ENCODE assay signal across 22 cellular contexts in the genomic region with DNA sequence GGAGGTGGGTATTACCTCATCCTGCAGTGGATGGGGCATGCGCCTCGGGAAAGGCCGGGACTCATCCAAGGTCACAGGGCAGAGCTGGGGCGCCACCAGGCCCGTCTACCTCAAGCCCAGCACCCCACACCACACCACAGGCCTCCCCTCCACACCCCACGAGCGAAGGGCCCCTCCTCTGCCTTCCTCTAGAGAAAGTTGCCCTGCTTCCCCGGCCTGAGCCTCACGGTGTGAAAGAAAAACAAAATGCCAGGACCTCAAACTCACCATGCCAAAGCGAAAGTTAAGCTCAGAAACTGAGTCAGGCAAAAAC.
DNase-seq lines count a peak whose midpoint lies in the region; ATAC-seq and TF ChIP-seq lines count a peak whose summit lies in the region.
"Had no signal": no experiment of that assay in that cellular context is flagged by ENCODE, and none has a peak within 500 bp of the region (broad histone marks: within the 10 kb centered on the region; RNA-seq: fewer than 3 reads in every experiment).

No MANE protein-coding gene starts in this region.

- peaks cover 2 to 6% of the 10 kb centered on the region in 2 experiments; a peak in 3 of 5 replicates for H3K9me3 Mint-ChIP-seq in H9
- H3K9me3 Mint-ChIP-seq: activated naive CD4-positive, alpha-beta T cell treated with anti-CD3 and anti-CD28 coated beads, Interleukin-2, amount 10 ng/mL, durations not matched to agents 7 days and 5 days; activated T-cell treated with anti-CD3 and anti-CD28 coated beads, Interleukin-2, amount 50 U/mL, for 72 hours; central memory CD8-positive, alpha-beta T cell had no signal

- H3K56ac ChIP-seq in H9 (ENCODE audit: insufficient read length, low read depth, low read length) = no peak overlapping the region

- no peak overlapping the region for H3K4ac ChIP-seq in H9 (ENCODE audit: low read depth, low read length)

- DNase-seq in H9 (no peak), ecto neural progenitor cell (ENCODE audit: low spot score) (peak; percentile 46), right cardiac atrium (no peak), gastrocnemius medialis (no peak), vagina (ENCODE audit: extremely low spot score in 2 of 2) (no peak)
- DNase-seq: activated naive CD4-positive, alpha-beta T cell treated with anti-CD3 and anti-CD28 coated beads, Interleukin-2, amount 10 ng/mL, durations not matched to agents 7 days and 5 days; activated T-cell treated with anti-CD3 and anti-CD28 coated beads, Interleukin-2, amount 50 U/mL, for 72 hours; foreskin melanocyte; Karpas-422; NCI-H2029; NCI-H345; NCI-H82; stimulated activated CD4-positive, alpha-beta T cell treated with anti-CD3 and anti-CD28 coated beads, Interleukin-15, amount 100 ng/mL, for 24 hours; SW 1271; uterus had no signal

- H4K91ac ChIP-seq in H9 (ENCODE audit: insufficient read length, low read depth, low read length) = no peak overlapping the region

- H3K27ac Mint-ChIP-seq in H9 = peak overlapping the region in 2 of 3 experiments; percentile 62 to 64; a peak in 3 of 7 replicates
- H3K27ac Mint-ChIP-seq: activated naive CD4-positive, alpha-beta T cell treated with anti-CD3 and anti-CD28 coated beads, Interleukin-2, amount 10 ng/mL, durations not matched to agents 7 days and 5 days; activated T-cell treated with anti-CD3 and anti-CD28 coated beads, Interleukin-2, amount 50 U/mL, for 72 hours had no signal

- H3K18ac ChIP-seq in H9 (ENCODE audit: insufficient read length, low read depth, low read length) = no peak overlapping the region

- no peak overlapping the region for H3K27ac ChIP-seq in H9 (ENCODE audit: insufficient read length, low read depth, low read length)
- H3K27ac ChIP-seq in right cardiac atrium (ENCODE audit: low read length) = peak overlapping the region; percentile 59
- H3K27ac ChIP-seq in gastrocnemius medialis = peak overlapping the region; percentile 87 to 98 (median 92)
- no peak overlapping the region for H3K27ac ChIP-seq in vagina
- H3K27ac ChIP-seq: uterus had no signal

- TF ChIP-seq POLR2A in gastrocnemius medialis (IDR thresholded peaks at IDR 0.05) (no peak), vagina (IDR thresholded peaks at IDR 0.05) (no peak)

- H3K9me3 ChIP-seq in H9 (ENCODE audit: control insufficient read depth, low read depth, low read length) = no peaks in the 10 kb centered on the region
- no peaks in the 10 kb centered on the region for H3K9me3 ChIP-seq in right cardiac atrium (ENCODE audit: control insufficient read depth, low read length)
- H3K9me3 ChIP-seq in gastrocnemius medialis = no peaks in the 10 kb centered on the region
- H3K9me3 ChIP-seq in vagina = no peaks in the 10 kb centered on the region
- H3K9me3 ChIP-seq: uterus had no signal

- H3K14ac ChIP-seq in H9 (ENCODE audit: insufficient read depth, low read length) = no peak overlapping the region

- no peak overlapping the region for H2AK5ac ChIP-seq in H9 (ENCODE audit: insufficient read length, low read length)

- H2BK120ac ChIP-seq in H9 (ENCODE audit: low read depth, low read length, poor library complexity, severe bottlenecking) = no peak overlapping the region

- H3K23ac ChIP-seq in H9 (ENCODE audit: insufficient read length, low read depth, low read length) = no peak overlapping the region

- no peak overlapping the region for H3K4me2 ChIP-seq in H9 (ENCODE audit: insufficient read depth, insufficient read length, low read length)

- ATAC-seq in right cardiac atrium = peak; percentile 22 to 31
- ATAC-seq in gastrocnemius medialis = no peak
- no peak for ATAC-seq in GM18502 (IDR thresholded peaks at IDR 0.05; ENCODE audit: poor library complexity, unreplicated experiment)
- no peak for ATAC-seq in HG03135 (IDR thresholded peaks at IDR 0.05; ENCODE audit: unreplicated experiment)
- ATAC-seq: activated CD4-positive, CD25-positive, alpha-beta regulatory T cell treated with anti-CD3 and anti-CD28 coated beads, Interleukin-2, amount 50 U/mL, for 24 hours; activated T-cell treated with anti-CD3 and anti-CD28 coated beads, Interleukin-2, amount 50 U/mL, for 72 hours; HCT116; sciatic nerve had no signal

- no peak overlapping the region for H3T11ph ChIP-seq in H9 (ENCODE audit: low read length)

- H2AFZ ChIP-seq in H9 (ENCODE audit: low read length) = no peak overlapping the region

- H3K36me3 ChIP-seq in gastrocnemius medialis (no peaks in the 10 kb centered on the region), vagina (no peaks in the 10 kb centered on the region)
- H3K36me3 ChIP-seq: uterus had no signal

- H2BK20ac ChIP-seq in H9 (ENCODE audit: low read depth, low read length, poor library complexity, severe bottlenecking) = no peak overlapping the region

- H3K23me2 ChIP-seq in H9 (ENCODE audit: insufficient read length, low read depth, low read length, poor library complexity, severe bottlenecking) = no peaks in the 10 kb centered on the region

- peaks cover 0 to 5% (median 0%) of the 10 kb centered on the region in 3 experiments; a peak in 5 of 7 replicates for H3K36me3 Mint-ChIP-seq in H9 (ENCODE audit: insufficient read depth in 1 of 3, low read depth in 3 of 3)
- H3K36me3 Mint-ChIP-seq: activated naive CD4-positive, alpha-beta T cell treated with anti-CD3 and anti-CD28 coated beads, Interleukin-2, amount 10 ng/mL, durations not matched to agents 7 days and 5 days had no signal

- intact Hi-C loops in right cardiac atrium (cut with DNase I) (no loop called here), gastrocnemius medialis (cut with DNase I; ENCODE audit: low total_unique reads) (loop anchor here (2.0 to 5.0 kb wide), 3 partner anchors 32 to 192 kb away; no protein-coding TSS in a partner anchor), vagina (cut with DNase I) (no loop called here)

- H3K79me2 ChIP-seq in H9 (ENCODE audit: insufficient read depth, low read length) = no peaks in the 10 kb centered on the region

- H2BK5ac ChIP-seq in H9 (ENCODE audit: insufficient read length, low read length) = no peak overlapping the region

- no peak for TF ChIP-seq CTCF in H9 (conservative IDR thresholded peaks at IDR 0.05)
- no peak for TF ChIP-seq CTCF in gastrocnemius medialis (IDR thresholded peaks at IDR 0.05 in 4 of 5, conservative IDR thresholded peaks at IDR 0.05 in 1 of 5)
- no peak for TF ChIP-seq CTCF in vagina (IDR thresholded peaks at IDR 0.05)

- H3K4me3 ChIP-seq in right cardiac atrium (ENCODE audit: low read length) (no peak overlapping the region), gastrocnemius medialis (no peak overlapping the region), vagina (no peak overlapping the region)
- H3K4me3 ChIP-seq: dorsolateral prefrontal cortex, uterus had no signal

- H2BK15ac ChIP-seq in H9 (ENCODE audit: low read depth, low read length) = no peak overlapping the region

- H4K20me1 ChIP-seq in H9 (ENCODE audit: control insufficient read depth, insufficient read depth, insufficient read length) = no peaks in the 10 kb centered on the region

- no CpG with 5 or more reads among the region's 10 CpGs for WGBS in H9 (ENCODE audit: extremely low coverage, insufficient read length, low lambda C conversion rate)
- 70% methylated on average over 10 of the region's 10 CpGs for WGBS in right cardiac atrium

- H2BK12ac ChIP-seq in H9 (ENCODE audit: insufficient read length, low read depth, low read length) = no peak overlapping the region

- H4K8ac ChIP-seq in H9 (replicated peaks; ENCODE audit: insufficient read length, low read depth, low read length) = no peak overlapping the region

- H3K4me1 ChIP-seq in H9 (ENCODE audit: insufficient read depth, low read length) (no peaks in the 10 kb centered on the region; the same call in 1 of the 2 replicates), right cardiac atrium (ENCODE audit: control insufficient read depth, insufficient read depth, low read length) (peaks cover 6% of the 10 kb centered on the region), gastrocnemius medialis (peaks cover 19 to 28% of the 10 kb centered on the region in 2 donors), vagina (peaks cover 5% of the 10 kb centered on the region)
- H3K4me1 ChIP-seq: uterus had no signal

- peaks cover 24 to 40% of the 10 kb centered on the region in 2 experiments for H3K4me1 Mint-ChIP-seq in H9
- H3K4me1 Mint-ChIP-seq: activated naive CD4-positive, alpha-beta T cell treated with anti-CD3 and anti-CD28 coated beads, Interleukin-2, amount 10 ng/mL, durations not matched to agents 7 days and 5 days; central memory CD8-positive, alpha-beta T cell had no signal

- no peak overlapping the region; a peak in 1 of 5 replicates for H3K4me3 Mint-ChIP-seq in H9
- H3K4me3 Mint-ChIP-seq: activated naive CD4-positive, alpha-beta T cell treated with anti-CD3 and anti-CD28 coated beads, Interleukin-2, amount 10 ng/mL, durations not matched to agents 7 days and 5 days; activated T-cell treated with anti-CD3 and anti-CD28 coated beads, Interleukin-2, amount 50 U/mL, for 72 hours; central memory CD8-positive, alpha-beta T cell had no signal

- no peaks in the 10 kb centered on the region; the same call in 1 of the 2 replicates for H3K27me3 Mint-ChIP-seq in H9 (ENCODE audit: low read depth)

- in situ Hi-C loops in gastrocnemius medialis (cut with MboI; ENCODE audit: low sequenced_read_pairs in 4 of 4) = no loop called here

- no peak overlapping the region for H3K9ac ChIP-seq in H9 (ENCODE audit: extremely low read depth, insufficient read length, low read length)

- H4K5ac ChIP-seq in H9 (ENCODE audit: insufficient read length, low read depth, low read length) = no peak overlapping the region

- no peaks in the 10 kb centered on the region for H3K79me1 ChIP-seq in H9 (ENCODE audit: insufficient read depth, low read depth, low read length, poor library complexity, severe bottlenecking)

- H3K27me3 ChIP-seq in H9 (ENCODE audit: insufficient read depth, low read length) = no peaks in the 10 kb centered on the region
- no peaks in the 10 kb centered on the region for H3K27me3 ChIP-seq in right cardiac atrium (ENCODE audit: control insufficient read depth, insufficient read depth)
- H3K27me3 ChIP-seq in gastrocnemius medialis = no peaks in the 10 kb centered on the region
- H3K27me3 ChIP-seq in vagina = no peaks in the 10 kb centered on the region
- H3K27me3 ChIP-seq: dorsolateral prefrontal cortex, uterus had no signal

Comparison
In these comparisons a context has a peak if more than half of its experiments do, and no peak if none do; other contexts are left out.
1. H3K27ac ChIP-seq: peak in right cardiac atrium (single experiment) and gastrocnemius medialis (4 of 4); none in H9 (single experiment) and vagina (single experiment).
2. ATAC-seq: peak in right cardiac atrium (2 of 2); none in gastrocnemius medialis (0 of 2), GM18502 (single experiment) and HG03135 (single experiment).